ENCODE assay signal across 1 cellular context in the genomic region with DNA sequence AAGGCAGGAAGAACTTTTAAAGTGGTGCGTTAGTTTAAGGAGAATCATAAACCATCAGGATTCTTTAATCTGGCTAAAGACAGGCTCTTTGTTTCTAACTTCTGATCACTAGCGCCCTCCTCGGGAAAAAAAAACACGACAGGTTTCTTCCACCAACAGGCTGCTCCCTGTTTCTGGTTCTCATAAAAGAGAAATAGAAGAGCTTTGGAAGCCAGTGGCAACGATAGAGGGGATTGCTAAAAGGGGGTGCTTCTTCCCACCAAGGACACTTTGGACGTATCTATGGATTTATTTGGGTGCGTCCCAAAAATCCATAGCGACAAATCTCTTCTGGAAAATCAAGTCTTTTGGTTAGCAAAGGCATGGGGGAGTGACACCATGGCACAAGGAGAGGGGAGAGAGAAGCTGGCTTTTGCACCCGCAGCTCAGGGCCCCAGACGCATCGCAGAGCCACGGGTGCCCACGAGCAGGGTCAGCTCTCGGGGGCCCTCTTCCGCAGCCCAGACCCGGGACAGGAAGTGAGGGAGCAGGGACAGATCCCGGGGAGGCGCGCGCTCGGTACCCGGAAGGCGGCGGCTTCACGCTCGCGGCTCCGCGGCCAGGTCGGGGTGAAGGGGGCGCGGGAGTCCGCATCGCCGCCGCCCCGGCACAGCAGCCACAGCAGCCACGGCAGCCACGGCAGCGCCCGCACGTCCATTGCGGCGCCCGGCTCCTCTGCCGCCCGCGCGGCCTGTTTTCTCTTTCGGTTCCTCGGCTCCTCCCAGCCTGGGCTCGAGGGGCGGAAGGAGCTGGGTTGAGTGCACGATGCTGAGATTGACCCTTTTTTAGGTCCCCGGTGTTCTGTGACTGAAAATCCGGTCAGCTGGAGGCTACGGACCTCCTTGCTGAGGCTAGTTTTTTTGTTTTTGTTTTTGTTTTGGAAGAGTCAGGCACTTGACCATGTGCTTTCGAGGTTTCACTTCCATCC.
TF ChIP-seq lines count a peak whose summit lies in the region.

A gene with protein sequence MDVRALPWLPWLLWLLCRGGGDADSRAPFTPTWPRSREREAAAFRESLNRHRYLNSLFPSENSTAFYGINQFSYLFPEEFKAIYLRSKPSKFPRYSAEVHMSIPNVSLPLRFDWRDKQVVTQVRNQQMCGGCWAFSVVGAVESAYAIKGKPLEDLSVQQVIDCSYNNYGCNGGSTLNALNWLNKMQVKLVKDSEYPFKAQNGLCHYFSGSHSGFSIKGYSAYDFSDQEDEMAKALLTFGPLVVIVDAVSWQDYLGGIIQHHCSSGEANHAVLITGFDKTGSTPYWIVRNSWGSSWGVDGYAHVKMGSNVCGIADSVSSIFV (minus strand): TSS at position 716 of the 967 bp plus-strand sequence. CDS start 19 bp downstream, at position 697.

TF ChIP-seq in HepG2, 621 proteins besides CTCF, POLR2A, EP300 and RAD21 (continued from another document and continues in another):
- TF ChIP-seq, protein P1, sequence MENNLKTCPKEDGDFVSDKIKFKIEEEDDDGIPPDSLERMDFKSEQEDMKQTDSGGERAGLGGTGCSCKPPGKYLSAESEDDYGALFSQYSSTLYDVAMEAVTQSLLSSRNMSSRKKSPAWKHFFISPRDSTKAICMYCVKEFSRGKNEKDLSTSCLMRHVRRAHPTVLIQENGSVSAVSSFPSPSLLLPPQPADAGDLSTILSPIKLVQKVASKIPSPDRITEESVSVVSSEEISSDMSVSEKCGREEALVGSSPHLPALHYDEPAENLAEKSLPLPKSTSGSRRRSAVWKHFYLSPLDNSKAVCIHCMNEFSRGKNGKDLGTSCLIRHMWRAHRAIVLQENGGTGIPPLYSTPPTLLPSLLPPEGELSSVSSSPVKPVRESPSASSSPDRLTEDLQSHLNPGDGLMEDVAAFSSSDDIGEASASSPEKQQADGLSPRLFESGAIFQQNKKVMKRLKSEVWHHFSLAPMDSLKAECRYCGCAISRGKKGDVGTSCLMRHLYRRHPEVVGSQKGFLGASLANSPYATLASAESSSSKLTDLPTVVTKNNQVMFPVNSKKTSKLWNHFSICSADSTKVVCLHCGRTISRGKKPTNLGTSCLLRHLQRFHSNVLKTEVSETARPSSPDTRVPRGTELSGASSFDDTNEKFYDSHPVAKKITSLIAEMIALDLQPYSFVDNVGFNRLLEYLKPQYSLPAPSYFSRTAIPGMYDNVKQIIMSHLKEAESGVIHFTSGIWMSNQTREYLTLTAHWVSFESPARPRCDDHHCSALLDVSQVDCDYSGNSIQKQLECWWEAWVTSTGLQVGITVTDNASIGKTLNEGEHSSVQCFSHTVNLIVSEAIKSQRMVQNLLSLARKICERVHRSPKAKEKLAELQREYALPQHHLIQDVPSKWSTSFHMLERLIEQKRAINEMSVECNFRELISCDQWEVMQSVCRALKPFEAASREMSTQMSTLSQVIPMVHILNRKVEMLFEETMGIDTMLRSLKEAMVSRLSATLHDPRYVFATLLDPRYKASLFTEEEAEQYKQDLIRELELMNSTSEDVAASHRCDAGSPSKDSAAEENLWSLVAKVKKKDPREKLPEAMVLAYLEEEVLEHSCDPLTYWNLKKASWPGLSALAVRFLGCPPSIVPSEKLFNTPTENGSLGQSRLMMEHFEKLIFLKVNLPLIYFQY (CRISPR knock-in tag; IDR thresholded peaks at IDR 0.05; ENCODE audit: borderline replicate concordance), result no peak
- TF ChIP-seq ZSCAN12 (CRISPR knock-in tag; IDR thresholded peaks at IDR 0.05), result no peak
- no peak for TF ChIP-seq BRCA1 (CRISPR knock-in tag; IDR thresholded peaks at IDR 0.05)
- peak; percentile 82 for TF ChIP-seq ZNF777 (CRISPR knock-in tag; IDR thresholded peaks at IDR 0.05)
- no peak for TF ChIP-seq TMF1 (CRISPR knock-in tag; IDR thresholded peaks at IDR 0.05; ENCODE audit: low read depth)
- TF ChIP-seq ZFP36L2 (CRISPR knock-in tag; IDR thresholded peaks at IDR 0.05), result no peak
- TF ChIP-seq RNF2 (conservative IDR thresholded peaks at IDR 0.05; ENCODE audit: low read depth), result peak; percentile 62
- no peak for TF ChIP-seq ZNF251 (CRISPR knock-in tag; IDR thresholded peaks at IDR 0.05)
- TF ChIP-seq PAX8 (CRISPR knock-in tag; IDR thresholded peaks at IDR 0.05; ENCODE audit: borderline replicate concordance), result no peak
- no peak for TF ChIP-seq REL (CRISPR knock-in tag; conservative IDR thresholded peaks at IDR 0.05)
- TF ChIP-seq PITX1 (CRISPR knock-in tag; IDR thresholded peaks at IDR 0.05), result no peak
- TF ChIP-seq GFI1 (CRISPR knock-in tag; IDR thresholded peaks at IDR 0.05; ENCODE audit: borderline replicate concordance), result peak; percentile 29; the same call in 1 of the 2 replicates
- TF ChIP-seq NFRKB (IDR thresholded peaks at IDR 0.05), result no peak
- no peak for TF ChIP-seq SIX4 (CRISPR knock-in tag; IDR thresholded peaks at IDR 0.05)
- no peak for TF ChIP-seq ZNF570 (CRISPR knock-in tag; IDR thresholded peaks at IDR 0.05; ENCODE audit: borderline replicate concordance)
- TF ChIP-seq RXRA (CRISPR knock-in tag; IDR thresholded peaks at IDR 0.05), result no peak
- TF ChIP-seq, protein P2, sequence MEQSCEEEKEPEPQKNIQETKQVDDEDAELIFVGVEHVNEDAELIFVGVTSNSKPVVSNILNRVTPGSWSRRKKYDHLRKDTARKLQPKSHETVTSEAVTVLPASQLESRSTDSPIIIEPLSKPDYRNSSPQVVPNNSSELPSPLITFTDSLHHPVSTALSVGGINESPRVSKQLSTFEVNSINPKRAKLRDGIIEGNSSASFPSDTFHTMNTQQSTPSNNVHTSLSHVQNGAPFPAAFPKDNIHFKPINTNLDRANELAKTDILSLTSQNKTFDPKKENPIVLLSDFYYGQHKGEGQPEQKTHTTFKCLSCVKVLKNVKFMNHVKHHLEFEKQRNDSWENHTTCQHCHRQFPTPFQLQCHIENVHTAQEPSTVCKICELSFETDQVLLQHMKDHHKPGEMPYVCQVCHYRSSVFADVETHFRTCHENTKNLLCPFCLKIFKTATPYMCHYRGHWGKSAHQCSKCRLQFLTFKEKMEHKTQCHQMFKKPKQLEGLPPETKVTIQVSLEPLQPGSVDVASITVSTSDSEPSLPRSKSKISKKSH (CRISPR knock-in tag; IDR thresholded peaks at IDR 0.05; ENCODE audit: borderline replicate concordance), result no peak
- TF ChIP-seq ZNF44 (CRISPR knock-in tag; IDR thresholded peaks at IDR 0.05), result no peak
- TF ChIP-seq ATAD3A (CRISPR knock-in tag; IDR thresholded peaks at IDR 0.05), result no peak
- TF ChIP-seq, protein P3, sequence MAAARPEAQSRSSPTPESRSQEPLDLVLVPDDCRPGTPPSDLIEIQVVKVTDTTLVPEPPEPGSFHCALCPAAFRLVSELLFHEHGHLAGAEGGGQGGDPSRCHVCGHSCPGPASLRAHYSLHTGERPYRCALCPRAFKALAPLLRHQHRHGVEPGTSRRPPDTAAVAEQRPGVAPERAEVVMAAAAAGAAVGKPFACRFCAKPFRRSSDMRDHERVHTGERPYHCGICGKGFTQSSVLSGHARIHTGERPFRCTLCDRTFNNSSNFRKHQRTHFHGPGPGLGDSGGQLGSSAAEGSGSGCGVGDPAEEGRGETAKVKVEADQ (CRISPR knock-in tag; IDR thresholded peaks at IDR 0.05; ENCODE audit: borderline replicate concordance), result no peak
- TF ChIP-seq, protein P4, sequence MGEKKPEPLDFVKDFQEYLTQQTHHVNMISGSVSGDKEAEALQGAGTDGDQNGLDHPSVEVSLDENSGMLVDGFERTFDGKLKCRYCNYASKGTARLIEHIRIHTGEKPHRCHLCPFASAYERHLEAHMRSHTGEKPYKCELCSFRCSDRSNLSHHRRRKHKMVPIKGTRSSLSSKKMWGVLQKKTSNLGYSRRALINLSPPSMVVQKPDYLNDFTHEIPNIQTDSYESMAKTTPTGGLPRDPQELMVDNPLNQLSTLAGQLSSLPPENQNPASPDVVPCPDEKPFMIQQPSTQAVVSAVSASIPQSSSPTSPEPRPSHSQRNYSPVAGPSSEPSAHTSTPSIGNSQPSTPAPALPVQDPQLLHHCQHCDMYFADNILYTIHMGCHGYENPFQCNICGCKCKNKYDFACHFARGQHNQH (CRISPR knock-in tag; IDR thresholded peaks at IDR 0.05), result 0 out of 2 replicates have a peak, but pooled peaks have one; percentile 18
- no peak for TF ChIP-seq NR2F1 (CRISPR knock-in tag; IDR thresholded peaks at IDR 0.05)
- TF ChIP-seq SOX13 (IDR thresholded peaks at IDR 0.05), result no peak
- TF ChIP-seq SOX13 (CRISPR knock-in tag; conservative IDR thresholded peaks at IDR 0.05 in 1 of 2, IDR thresholded peaks at IDR 0.05 in 1 of 2), result 0 out of 4 replicates have a peak, but pooled peaks of 1 of the 2 experiments have one; percentile 3
- no peak for TF ChIP-seq CHD4 (IDR thresholded peaks at IDR 0.05; ENCODE audit: borderline replicate concordance, low read length)
- TF ChIP-seq, protein P5, sequence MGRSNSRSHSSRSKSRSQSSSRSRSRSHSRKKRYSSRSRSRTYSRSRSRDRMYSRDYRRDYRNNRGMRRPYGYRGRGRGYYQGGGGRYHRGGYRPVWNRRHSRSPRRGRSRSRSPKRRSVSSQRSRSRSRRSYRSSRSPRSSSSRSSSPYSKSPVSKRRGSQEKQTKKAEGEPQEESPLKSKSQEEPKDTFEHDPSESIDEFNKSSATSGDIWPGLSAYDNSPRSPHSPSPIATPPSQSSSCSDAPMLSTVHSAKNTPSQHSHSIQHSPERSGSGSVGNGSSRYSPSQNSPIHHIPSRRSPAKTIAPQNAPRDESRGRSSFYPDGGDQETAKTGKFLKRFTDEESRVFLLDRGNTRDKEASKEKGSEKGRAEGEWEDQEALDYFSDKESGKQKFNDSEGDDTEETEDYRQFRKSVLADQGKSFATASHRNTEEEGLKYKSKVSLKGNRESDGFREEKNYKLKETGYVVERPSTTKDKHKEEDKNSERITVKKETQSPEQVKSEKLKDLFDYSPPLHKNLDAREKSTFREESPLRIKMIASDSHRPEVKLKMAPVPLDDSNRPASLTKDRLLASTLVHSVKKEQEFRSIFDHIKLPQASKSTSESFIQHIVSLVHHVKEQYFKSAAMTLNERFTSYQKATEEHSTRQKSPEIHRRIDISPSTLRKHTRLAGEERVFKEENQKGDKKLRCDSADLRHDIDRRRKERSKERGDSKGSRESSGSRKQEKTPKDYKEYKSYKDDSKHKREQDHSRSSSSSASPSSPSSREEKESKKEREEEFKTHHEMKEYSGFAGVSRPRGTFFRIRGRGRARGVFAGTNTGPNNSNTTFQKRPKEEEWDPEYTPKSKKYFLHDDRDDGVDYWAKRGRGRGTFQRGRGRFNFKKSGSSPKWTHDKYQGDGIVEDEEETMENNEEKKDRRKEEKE (IDR thresholded peaks at IDR 0.05), result no peak
- no peak for TF ChIP-seq NFE2L1 (CRISPR knock-in tag; IDR thresholded peaks at IDR 0.05; ENCODE audit: borderline replicate concordance)
- TF ChIP-seq, protein P6, sequence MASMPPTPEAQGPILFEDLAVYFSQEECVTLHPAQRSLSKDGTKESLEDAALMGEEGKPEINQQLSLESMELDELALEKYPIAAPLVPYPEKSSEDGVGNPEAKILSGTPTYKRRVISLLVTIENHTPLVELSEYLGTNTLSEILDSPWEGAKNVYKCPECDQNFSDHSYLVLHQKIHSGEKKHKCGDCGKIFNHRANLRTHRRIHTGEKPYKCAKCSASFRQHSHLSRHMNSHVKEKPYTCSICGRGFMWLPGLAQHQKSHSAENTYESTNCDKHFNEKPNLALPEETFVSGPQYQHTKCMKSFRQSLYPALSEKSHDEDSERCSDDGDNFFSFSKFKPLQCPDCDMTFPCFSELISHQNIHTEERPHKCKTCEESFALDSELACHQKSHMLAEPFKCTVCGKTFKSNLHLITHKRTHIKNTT (CRISPR knock-in tag; IDR thresholded peaks at IDR 0.05), result no peak
- TF ChIP-seq KLF13 (CRISPR knock-in tag; IDR thresholded peaks at IDR 0.05), result no peak
- TF ChIP-seq, protein P7, sequence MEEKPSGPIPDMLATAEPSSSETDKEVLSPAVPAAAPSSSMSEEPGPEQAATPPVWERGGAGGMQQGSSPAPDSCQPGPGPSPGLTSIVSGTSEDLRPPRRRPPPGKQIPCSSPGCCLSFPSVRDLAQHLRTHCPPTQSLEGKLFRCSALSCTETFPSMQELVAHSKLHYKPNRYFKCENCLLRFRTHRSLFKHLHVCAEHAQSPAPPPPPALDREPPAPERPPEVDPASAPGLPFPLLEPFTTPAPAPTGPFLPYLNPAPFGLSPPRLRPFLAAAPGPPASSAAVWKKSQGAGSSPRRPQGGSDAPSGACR (CRISPR knock-in tag; IDR thresholded peaks at IDR 0.05), result no peak
- peak; percentile 69 for TF ChIP-seq PHF8 (CRISPR knock-in tag; IDR thresholded peaks at IDR 0.05)
- TF ChIP-seq ZZZ3 (CRISPR knock-in tag; IDR thresholded peaks at IDR 0.05; ENCODE audit: borderline replicate concordance), result no peak
- no peak for TF ChIP-seq ZBTB7A (CRISPR knock-in tag; IDR thresholded peaks at IDR 0.05)
- no peak for TF ChIP-seq ZNF468 (CRISPR knock-in tag; IDR thresholded peaks at IDR 0.05)
- TF ChIP-seq PPARG (CRISPR knock-in tag; conservative IDR thresholded peaks at IDR 0.05), result no peak
- TF ChIP-seq BORCS8-MEF2B (CRISPR knock-in tag; IDR thresholded peaks at IDR 0.05), result peak; percentile 47; the same call in 1 of the 2 replicates
- TF ChIP-seq RORA (CRISPR knock-in tag; IDR thresholded peaks at IDR 0.05), result no peak
- TF ChIP-seq, protein P8, sequence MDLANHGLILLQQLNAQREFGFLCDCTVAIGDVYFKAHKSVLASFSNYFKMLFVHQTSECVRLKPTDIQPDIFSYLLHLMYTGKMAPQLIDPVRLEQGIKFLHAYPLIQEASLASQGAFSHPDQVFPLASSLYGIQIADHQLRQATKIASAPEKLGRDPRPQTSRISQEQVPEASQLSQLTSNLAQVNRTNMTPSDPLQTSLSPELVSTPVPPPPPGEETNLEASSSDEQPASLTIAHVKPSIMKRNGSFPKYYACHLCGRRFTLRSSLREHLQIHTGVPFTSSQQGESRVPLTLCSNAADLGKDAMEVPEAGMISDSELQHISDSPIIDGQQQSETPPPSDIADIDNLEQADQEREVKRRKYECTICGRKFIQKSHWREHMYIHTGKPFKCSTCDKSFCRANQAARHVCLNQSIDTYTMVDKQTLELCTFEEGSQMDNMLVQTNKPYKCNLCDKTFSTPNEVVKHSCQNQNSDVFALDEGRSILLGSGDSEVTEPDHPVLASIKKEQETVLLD (CRISPR knock-in tag; IDR thresholded peaks at IDR 0.05; ENCODE audit: low read depth), result no peak
- TF ChIP-seq ASH2L (IDR thresholded peaks at IDR 0.05; ENCODE audit: insufficient read length, low read depth, low read length), result peak; percentile 47
- TF ChIP-seq MAFK (conservative IDR thresholded peaks at IDR 0.05 in 1 of 2, IDR thresholded peaks at IDR 0.05 in 1 of 2; ENCODE audit: low read length in 2 of 2), result no peak
- no peak for TF ChIP-seq SMARCE1 (IDR thresholded peaks at IDR 0.05; ENCODE audit: borderline replicate concordance)
- TF ChIP-seq, protein P9, sequence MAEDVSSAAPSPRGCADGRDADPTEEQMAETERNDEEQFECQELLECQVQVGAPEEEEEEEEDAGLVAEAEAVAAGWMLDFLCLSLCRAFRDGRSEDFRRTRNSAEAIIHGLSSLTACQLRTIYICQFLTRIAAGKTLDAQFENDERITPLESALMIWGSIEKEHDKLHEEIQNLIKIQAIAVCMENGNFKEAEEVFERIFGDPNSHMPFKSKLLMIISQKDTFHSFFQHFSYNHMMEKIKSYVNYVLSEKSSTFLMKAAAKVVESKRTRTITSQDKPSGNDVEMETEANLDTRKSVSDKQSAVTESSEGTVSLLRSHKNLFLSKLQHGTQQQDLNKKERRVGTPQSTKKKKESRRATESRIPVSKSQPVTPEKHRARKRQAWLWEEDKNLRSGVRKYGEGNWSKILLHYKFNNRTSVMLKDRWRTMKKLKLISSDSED (CRISPR knock-in tag; IDR thresholded peaks at IDR 0.05), result no peak
- TF ChIP-seq ZNF260 (CRISPR knock-in tag; IDR thresholded peaks at IDR 0.05; ENCODE audit: borderline replicate concordance, low read depth), result no peak
- no peak for TF ChIP-seq ZNF343 (CRISPR knock-in tag; IDR thresholded peaks at IDR 0.05)
